13 cellular contexts compared by ENCODE assay signal in the genomic region with DNA sequence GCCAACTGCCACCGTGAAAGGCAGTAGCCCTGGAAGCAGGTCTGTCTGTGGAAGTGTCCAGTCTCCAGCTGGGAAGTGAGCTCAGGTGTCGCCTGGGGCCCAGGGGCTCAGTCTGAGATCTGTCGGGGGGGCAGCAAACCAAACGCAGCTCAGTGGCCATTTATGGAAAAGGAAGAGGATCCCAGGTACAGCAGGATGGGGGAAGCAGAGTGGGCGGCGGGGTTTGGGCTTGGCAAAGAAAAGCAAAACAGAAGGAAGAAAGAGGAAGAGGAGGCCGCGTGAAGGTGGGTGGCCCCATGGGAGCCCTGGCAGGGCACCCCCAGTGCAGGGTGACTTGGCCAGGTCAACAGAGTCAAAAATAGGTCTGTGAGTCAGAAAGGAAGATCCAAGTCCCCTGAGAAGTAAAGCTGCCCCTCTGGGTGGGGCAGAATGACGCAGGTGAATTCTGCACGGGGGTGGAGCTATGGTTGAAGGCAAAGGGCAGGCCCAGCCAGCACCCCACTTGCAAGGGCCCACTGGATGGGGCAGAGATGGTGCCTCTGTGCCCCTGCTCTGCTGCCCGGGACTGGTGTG. TPM values are rescaled to one million over a fixed set of nuclear protein-coding genes. Genes with fewer than 3 reads are reported as not detected.
DNase-seq lines count a peak whose midpoint lies in the region; ATAC-seq and TF ChIP-seq lines count a peak whose summit lies in the region.
"Had no signal": no experiment of that assay in that cellular context is flagged by ENCODE, and none has a peak within 500 bp of the region (broad histone marks: within the 10 kb centered on the region; RNA-seq: fewer than 3 reads in every experiment).

No MANE protein-coding gene starts in this region.

- DNase-seq in ascending aorta (ENCODE audit: low spot score in 2 of 2) (no peak), osteocyte (ENCODE audit: extremely low spot score, unreplicated experiment) (peak; percentile 73), activated T-cell treated with anti-CD3 and anti-CD28 coated beads for 4 hours (no peak), NCI-H82 (lab: John Stamatoyannopoulos, UW) (no peak), NCI-H226 (no peak)
- DNase-seq: CD8-positive, alpha-beta memory T cell; dorsolateral prefrontal cortex had no signal

- H3K27me3 Mint-ChIP-seq in osteocyte (ENCODE audit: unreplicated experiment) = no peaks in the 10 kb centered on the region

- H3K4me1 Mint-ChIP-seq in osteocyte (ENCODE audit: unreplicated experiment) = peaks cover 84% of the 10 kb centered on the region

- no peaks in the 10 kb centered on the region for H3K9me3 ChIP-seq in ascending aorta
- H3K9me3 ChIP-seq: ovary had no signal

- no peaks in the 10 kb centered on the region for H3K9me3 Mint-ChIP-seq in osteocyte (ENCODE audit: unreplicated experiment)
- H3K9me3 Mint-ChIP-seq: activated T-helper 1 cell treated with anti-CD3 and anti-CD28 coated beads, Interleukin-12 subunit alpha, Interleukin-12 subunit beta, Interleukin-2, Interleukin-4 antibody, amounts not matched to agents 30 ng/mL and 10 ng/mL and 1 ng/mL, durations not matched to agents 14 hours and 24 hours and 36 hours; CD8-positive, alpha-beta memory T cell; T-helper 1 cell treated with Interleukin-12 subunit alpha and Interleukin-12 subunit beta and Interleukin-4 antibody, amounts not matched to agents 30 μg/mL and 1 μg/mL, for 36 hours had no signal

- peak overlapping the region; percentile 92 for H3K27ac Mint-ChIP-seq in osteocyte (ENCODE audit: unreplicated experiment)
- H3K27ac Mint-ChIP-seq: activated T-helper 1 cell treated with anti-CD3 and anti-CD28 coated beads, Interleukin-12 subunit alpha, Interleukin-12 subunit beta, Interleukin-2, Interleukin-4 antibody, amounts not matched to agents 30 ng/mL and 10 ng/mL and 1 ng/mL, durations not matched to agents 14 hours and 24 hours and 36 hours; CD8-positive, alpha-beta memory T cell; T-helper 1 cell treated with Interleukin-12 subunit alpha and Interleukin-12 subunit beta and Interleukin-4 antibody, amounts not matched to agents 30 μg/mL and 1 μg/mL, for 36 hours had no signal

- intact Hi-C loops in ascending aorta (cut with DNase I) = loop anchor here (10.0 kb wide), 1 partner anchor 389 kb away; a partner anchor contains a TSS

- H3K4me3 Mint-ChIP-seq in osteocyte (ENCODE audit: unreplicated experiment) = peak overlapping the region; percentile 54
- H3K4me3 Mint-ChIP-seq: activated T-helper 1 cell treated with anti-CD3 and anti-CD28 coated beads, Interleukin-12 subunit alpha, Interleukin-12 subunit beta, Interleukin-2, Interleukin-4 antibody, amounts not matched to agents 30 ng/mL and 10 ng/mL and 1 ng/mL, durations not matched to agents 14 hours and 24 hours and 36 hours; CD8-positive, alpha-beta memory T cell; T-helper 1 cell treated with Interleukin-12 subunit alpha and Interleukin-12 subunit beta and Interleukin-4 antibody, amounts not matched to agents 30 μg/mL and 1 μg/mL, for 36 hours had no signal

- peaks cover 24 to 55% of the 10 kb centered on the region in 2 donors for H3K4me1 ChIP-seq in ascending aorta

- ATAC-seq in GM18502 (IDR thresholded peaks at IDR 0.05; ENCODE audit: poor library complexity, unreplicated experiment) = peak; percentile 45
- peak; percentile 43 for ATAC-seq in HG02571 (IDR thresholded peaks at IDR 0.05; ENCODE audit: unreplicated experiment)
- ATAC-seq in GM21390 (IDR thresholded peaks at IDR 0.05; ENCODE audit: unreplicated experiment) = no peak

- peaks cover 20% of the 10 kb centered on the region for H3K36me3 Mint-ChIP-seq in osteocyte (ENCODE audit: unreplicated experiment)

- peak overlapping the region; percentile 100 for H3K27ac ChIP-seq in ascending aorta

- peaks cover 7 to 37% of the 10 kb centered on the region in 2 donors for H3K36me3 ChIP-seq in ascending aorta
- H3K36me3 ChIP-seq: ovary had no signal

- TF ChIP-seq CTCF in ascending aorta (IDR thresholded peaks at IDR 0.05) (no peak), osteocyte (IDR thresholded peaks at IDR 0.05) (no peak)

- H3K4me3 ChIP-seq in ascending aorta = peak overlapping the region; percentile 81 to 82
- H3K4me3 ChIP-seq: dorsolateral prefrontal cortex, ovary had no signal

- no peaks in the 10 kb centered on the region for H3K27me3 ChIP-seq in ascending aorta
- H3K27me3 ChIP-seq: dorsolateral prefrontal cortex, ovary had no signal

RNA-seq across cellular contexts. Expression of a gene that starts 5.3 kb away (rescaled TPM):
- 310 TPM for total RNA-seq in ascending aorta
- 129 and 131 TPM in 2 replicates for total RNA-seq in osteocyte
